ENCODE assay signal across 18 cellular contexts in the genomic region with DNA sequence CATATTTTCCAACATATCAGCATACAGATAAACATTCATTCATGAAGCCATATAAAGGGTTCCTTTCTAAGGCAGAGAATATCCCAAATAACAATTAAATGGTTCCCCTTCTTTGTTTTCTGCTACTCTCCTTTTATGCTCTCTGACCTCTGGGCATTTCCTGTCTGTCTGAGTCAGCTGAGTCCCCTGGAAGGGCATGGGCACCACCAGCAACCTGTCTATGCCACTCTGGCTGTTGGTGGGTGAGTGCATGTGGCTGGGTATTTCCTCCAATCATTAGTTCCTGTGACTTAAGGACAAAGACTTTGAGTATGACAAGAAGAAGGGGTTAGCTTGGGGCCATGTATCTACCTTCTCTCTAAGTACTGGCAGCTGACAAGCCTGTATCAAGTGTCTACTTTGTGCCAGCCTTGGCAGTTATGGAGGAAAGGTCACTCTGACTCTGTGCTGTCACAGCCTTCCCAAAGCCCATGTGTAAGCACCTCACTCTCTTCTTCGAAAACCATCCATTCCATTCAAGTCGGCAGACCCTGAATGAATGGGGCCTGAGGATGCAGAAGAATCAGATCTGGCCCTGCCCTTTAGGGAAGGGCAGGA.
DNase-seq lines count a peak whose midpoint lies in the region; ATAC-seq and TF ChIP-seq lines count a peak whose summit lies in the region.
"Had no signal": no experiment of that assay in that cellular context is flagged by ENCODE, and none has a peak within 500 bp of the region (broad histone marks: within the 10 kb centered on the region; RNA-seq: fewer than 3 reads in every experiment).

No MANE protein-coding gene starts in this region.

- H3K4me1 ChIP-seq in gastrocnemius medialis, result peaks cover 21 to 26% of the 10 kb centered on the region in 2 donors

- no peak overlapping the region for H3K4me3 ChIP-seq in gastrocnemius medialis

- no peak for DNase-seq in activated CD4-positive, alpha-beta T cell treated with anti-CD3 and anti-CD28 coated beads, Interleukin-2, amount 10 ng/mL, durations not matched to agents 7 days and 5 days
- no peak for DNase-seq in activated CD4-positive, alpha-beta T cell treated with anti-CD3 and anti-CD28 coated beads for 4 hours
- DNase-seq in M059J (ENCODE audit: low read depth) (peak; percentile 45), kidney tubule cell (ENCODE audit: low spot score) (peak; percentile 62), gastrocnemius medialis (peak; percentile 11 to 49), SW 1271 (lab: John Stamatoyannopoulos, UW) (no peak)
- no peak for DNase-seq in activated CD4-positive, CD25-positive, alpha-beta regulatory T cell (lab: John Stamatoyannopoulos, UW)
- DNase-seq: CD8-positive, alpha-beta T cell; DMS79 treated with DMSO at 0.1 percent for 48 hours; MV-4-11; NCI-H1417; NCI-H2029; NCI-H2171; NCI-H446 treated with DMSO at 0.1 percent for 48 hours; NCI-H748 treated with DMSO at 0.1 percent for 48 hours had no signal

- H3K9me3 Mint-ChIP-seq in activated CD4-positive, alpha-beta T cell treated with anti-CD3 and anti-CD28 coated beads, Interleukin-2, amount 10 ng/mL, durations not matched to agents 7 days and 5 days, result no peaks in the 10 kb centered on the region
- H3K9me3 Mint-ChIP-seq: CD8-positive, alpha-beta T cell; IgD-negative memory B cell had no signal

- intact Hi-C loops in gastrocnemius medialis (cut with DNase I; ENCODE audit: low total_unique reads), result no loop called here

- no peak overlapping the region for H3K4me3 Mint-ChIP-seq in activated CD4-positive, alpha-beta T cell treated with anti-CD3 and anti-CD28 coated beads, Interleukin-2, amount 10 ng/mL, durations not matched to agents 7 days and 5 days
- H3K4me3 Mint-ChIP-seq: CD8-positive, alpha-beta T cell; IgD-negative memory B cell had no signal

- ATAC-seq in gastrocnemius medialis (peak; percentile 84 to 94), GM21381 (IDR thresholded peaks at IDR 0.05; ENCODE audit: unreplicated experiment) (no peak)
- ATAC-seq: CD8-positive, alpha-beta T cell had no signal

- no peaks in the 10 kb centered on the region for H3K27me3 ChIP-seq in gastrocnemius medialis

- TF ChIP-seq POLR2A in gastrocnemius medialis (IDR thresholded peaks at IDR 0.05), result no peak

- CTCF ChIA-PET in activated CD4-positive, alpha-beta T cell treated with anti-CD3 and anti-CD28 coated beads, Interleukin-2, amount 10 ng/mL, durations not matched to agents 7 days and 5 days (lab: Charles Lee), result interaction anchor here (0.6 to 1.4 kb wide), 4 partner anchors 9 to 273 kb away, joined by 3 read pairs; a partner anchor contains a TSS

- H3K27ac ChIP-seq in gastrocnemius medialis, result peak overlapping the region in 2 of 4 donors; percentile 17 to 44
- H3K27ac ChIP-seq: HL-60 had no signal

- peaks cover 59% of the 10 kb centered on the region for H3K4me1 Mint-ChIP-seq in activated CD4-positive, alpha-beta T cell treated with anti-CD3 and anti-CD28 coated beads, Interleukin-2, amount 10 ng/mL, durations not matched to agents 7 days and 5 days

- no peaks in the 10 kb centered on the region for H3K9me3 ChIP-seq in gastrocnemius medialis

- H3K27me3 Mint-ChIP-seq in activated CD4-positive, alpha-beta T cell treated with anti-CD3 and anti-CD28 coated beads, Interleukin-2, amount 10 ng/mL, durations not matched to agents 7 days and 5 days, result no peaks in the 10 kb centered on the region
- H3K27me3 Mint-ChIP-seq: IgD-negative memory B cell had no signal

- in situ Hi-C loops in gastrocnemius medialis (cut with MboI; ENCODE audit: low sequenced_read_pairs in 4 of 4), result no loop called here

- no peaks in the 10 kb centered on the region for H3K36me3 Mint-ChIP-seq in activated CD4-positive, alpha-beta T cell treated with anti-CD3 and anti-CD28 coated beads, Interleukin-2, amount 10 ng/mL, durations not matched to agents 7 days and 5 days (ENCODE audit: low read depth)

- no peaks in the 10 kb centered on the region for H3K36me3 ChIP-seq in gastrocnemius medialis

- peak overlapping the region; percentile 70 for H3K27ac Mint-ChIP-seq in activated CD4-positive, alpha-beta T cell treated with anti-CD3 and anti-CD28 coated beads, Interleukin-2, amount 10 ng/mL, durations not matched to agents 7 days and 5 days
- H3K27ac Mint-ChIP-seq: CD8-positive, alpha-beta T cell; IgD-negative memory B cell had no signal

- no peak for TF ChIP-seq CTCF in gastrocnemius medialis (IDR thresholded peaks at IDR 0.05 in 4 of 5, conservative IDR thresholded peaks at IDR 0.05 in 1 of 5)

- POLR2A ChIA-PET in activated CD4-positive, alpha-beta T cell treated with anti-CD3 and anti-CD28 coated beads, Interleukin-2, amount 10 ng/mL, durations not matched to agents 7 days and 5 days (lab: Charles Lee), result no interaction called here

Comparison
In these comparisons a context has a peak if more than half of its experiments do, and no peak if none do; other contexts are left out.
1. DNase-seq: peak in M059J (single experiment), kidney tubule cell (single experiment) and gastrocnemius medialis (2 of 2); none in activated CD4-positive, alpha-beta T cell treated with anti-CD3 and anti-CD28 coated beads, Interleukin-2, amount 10 ng/mL, durations not matched to agents 7 days and 5 days (single experiment), activated CD4-positive, alpha-beta T cell treated with anti-CD3 and anti-CD28 coated beads for 4 hours (0 of 2), SW 1271 (0 of 2) and activated CD4-positive, CD25-positive, alpha-beta regulatory T cell (0 of 4).